Comparison of ENCODE assay signal across 13 cellular contexts in genomic region chr9:4855861-4856260, GRCh38.
DNase-seq lines count a peak whose midpoint lies in the region; ATAC-seq, FAIRE-seq and TF ChIP-seq lines count a peak whose summit lies in the region.
"Had no signal": no experiment of that assay in that cellular context is flagged by ENCODE, and none has a peak within 500 bp of the region (broad histone marks: within the 10 kb centered on the region; RNA-seq: fewer than 3 reads in every experiment).

No MANE protein-coding gene starts in this region.

- peak overlapping the region; percentile 75 for H3K27ac ChIP-seq in smooth muscle cell (ENCODE audit: low read depth)
- H3K27ac ChIP-seq: neural progenitor cell had no signal

- peaks cover 20% of the 10 kb centered on the region for H3K4me1 ChIP-seq in smooth muscle cell (ENCODE audit: low read depth)

- FAIRE-seq in urothelium cell line (lab: Jason Lieb, UNC) = no peak

- no peak overlapping the region for H2AFZ ChIP-seq in smooth muscle cell (ENCODE audit: low read depth)
- H2AFZ ChIP-seq: neural progenitor cell had no signal

- H3K9ac ChIP-seq in smooth muscle cell (ENCODE audit: low read depth) = no peak overlapping the region
- H3K9ac ChIP-seq: neural progenitor cell had no signal

- H3K79me2 ChIP-seq in smooth muscle cell (ENCODE audit: low read depth) = no peaks in the 10 kb centered on the region

- no peak overlapping the region for H3K4me3 ChIP-seq in smooth muscle cell
- H3K4me3 ChIP-seq: neural progenitor cell had no signal

- H4K20me1 ChIP-seq in smooth muscle cell (ENCODE audit: low read depth) = no peaks in the 10 kb centered on the region

- 13% methylated on average over 3 of the region's 3 CpGs for WGBS in smooth muscle cell (ENCODE audit: low lambda C conversion rate)

- H3F3A ChIP-seq in smooth muscle cell (ENCODE audit: low read depth) = peaks cover 12% of the 10 kb centered on the region

- TF ChIP-seq CTCF in smooth muscle cell (IDR thresholded peaks at IDR 0.05; ENCODE audit: borderline replicate concordance, insufficient read depth, poor library complexity, severe bottlenecking) = no peak

- H3K4me2 ChIP-seq in smooth muscle cell = peak overlapping the region; percentile 57
- H3K4me2 ChIP-seq: neural progenitor cell had no signal

- H3K9me3 ChIP-seq in smooth muscle cell (replicated peaks; ENCODE audit: low read depth) = no peaks in the 10 kb centered on the region

- ATAC-seq in GM21526 (IDR thresholded peaks at IDR 0.05; ENCODE audit: low FRiP score, unreplicated experiment) (no peak), GM21528 (IDR thresholded peaks at IDR 0.05; ENCODE audit: low FRiP score, unreplicated experiment) (no peak)

- peak; percentile 8 for DNase-seq in HCEC 1CT
- peak in 36 of 58 donors; percentile 1 to 78 (median 24) for DNase-seq in anterior cingulate cortex (lab: John Stamatoyannopoulos, UW)
- DNase-seq in hippocampal formation (lab: John Stamatoyannopoulos, UW) = peak; percentile 4 to 32
- DNase-seq in smooth muscle cell (lab: John Stamatoyannopoulos, UW; ENCODE audit: unreplicated experiment) = no peak
- DNase-seq in urothelium cell line (ENCODE audit: low spot score) = no peak
- no peak for DNase-seq in DMS 273 (lab: John Stamatoyannopoulos, UW; ENCODE audit: unreplicated experiment)
- DNase-seq: activated B cell treated with CpG ODN at 0.5 μM for 24 hours; GOT3; RPMI8226; stimulated activated CD4-positive, alpha-beta T cell treated with anti-CD3 and anti-CD28 coated beads, Interleukin-4, amount 100 ng/mL, for 1 hour had no signal

- peaks cover 4% of the 10 kb centered on the region for H3K36me3 ChIP-seq in smooth muscle cell (ENCODE audit: low read depth)
- H3K36me3 ChIP-seq: neural progenitor cell had no signal

- no peaks in the 10 kb centered on the region for H3K27me3 ChIP-seq in smooth muscle cell (ENCODE audit: low read depth)
- H3K27me3 ChIP-seq: neural progenitor cell had no signal

Comparison
In these comparisons a context has a peak if more than half of its experiments do, and no peak if none do; other contexts are left out.
1. DNase-seq: peak in HCEC 1CT (single experiment), anterior cingulate cortex (36 of 58) and hippocampal formation (2 of 2); none in smooth muscle cell (single experiment), urothelium cell line (single experiment) and DMS 273 (single experiment).